Comparison of ENCODE assay signal across 32 cellular contexts in the genomic region with DNA sequence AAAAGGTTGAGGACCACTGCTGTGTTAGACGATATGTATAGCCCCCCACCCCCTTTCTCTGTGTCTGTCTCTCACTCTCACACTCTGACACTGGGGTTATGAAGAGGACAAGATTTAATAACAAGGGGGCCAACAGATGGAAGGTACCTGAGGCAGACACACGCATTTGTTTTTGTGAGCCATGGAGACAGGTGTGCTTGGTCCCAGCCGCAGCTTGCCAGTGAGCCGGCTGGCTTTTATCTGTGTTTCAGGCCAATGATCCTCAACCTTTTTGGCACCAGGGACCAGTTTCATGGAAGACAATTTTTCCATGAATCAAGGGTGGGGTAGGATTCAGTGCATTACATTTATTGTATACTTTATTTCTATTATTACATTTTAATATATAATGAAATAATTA.
"Had no signal": no experiment of that assay in that cellular context is flagged by ENCODE, and none has a peak within 500 bp of the region (broad histone marks: within the 10 kb centered on the region; RNA-seq: fewer than 3 reads in every experiment).

No MANE protein-coding gene starts in this region.

- H3K4me3 Mint-ChIP-seq: T-cell had no signal

- FAIRE-seq: RCC 7860 had no signal

- H2AFZ ChIP-seq: PC-9 had no signal

- H3K4me1 Mint-ChIP-seq: T-cell had no signal

- H3K27ac ChIP-seq: KMS-11, PC-9, RWPE1, SJCRH30, SK-N-MC had no signal

- H3K27me3 ChIP-seq: MG63, SJCRH30 had no signal

- H3K9ac ChIP-seq: KMS-11 had no signal

- H3K9me3 ChIP-seq: MG63, SJCRH30 had no signal

- ATAC-seq: Panc1, Right ventricle myocardium inferior, SK-N-SH treated with all-trans-retinoic acid at 6 μM for 48 hours, T-cell had no signal

- H3K4me2 ChIP-seq: KMS-11, PC-9 had no signal

- H3K36me3 Mint-ChIP-seq: T-cell had no signal

- H3K4me3 ChIP-seq: MG63, PC-9, SJCRH30, SK-N-MC had no signal

- DNase-seq: Kasumi-1, MG63, MV-4-11, NCI-H1092, NCI-H1105 treated with DMSO at 0.1 percent for 48 hours, NCI-H1417, NCI-H1436, NCI-H146, NCI-H1694, NCI-H187, NCI-H1930, NCI-H2029 treated with DMSO at 0.1 percent for 48 hours, NCI-H2081 treated with DMSO at 0.1 percent for 48 hours, NCI-H2227 treated with DMSO at 0.1 percent for 48 hours, NCI-H345, NCI-H446, NCI-H510A treated with DMSO at 0.1 percent for 48 hours, NCI-H524 treated with DMSO at 0.1 percent for 48 hours, NCI-H526 treated with DMSO at 0.1 percent for 48 hours, NCI-H774, PC-9, SHP77, SIG-M5, SJCRH30, T-cell had no signal

- H3K36me3 ChIP-seq: MG63, SJCRH30 had no signal

- H3K27ac Mint-ChIP-seq: T-cell had no signal
